Comparison of ENCODE assay signal across 14 cellular contexts in genomic region chr10:75956624-75957023, GRCh38.
DNase-seq lines count a peak whose midpoint lies in the region; ATAC-seq, FAIRE-seq and TF ChIP-seq lines count a peak whose summit lies in the region.
"Had no signal": no experiment of that assay in that cellular context is flagged by ENCODE, and none has a peak within 500 bp of the region (broad histone marks: within the 10 kb centered on the region; RNA-seq: fewer than 3 reads in every experiment).

No MANE protein-coding gene starts in this region.

- H3K4me3 Mint-ChIP-seq in activated CD4-positive, alpha-beta memory T cell treated with anti-CD3 and anti-CD28 coated beads, Interleukin-2, amount 10 ng/mL, durations not matched to agents 7 days and 5 days = no peak overlapping the region

- TF ChIP-seq CTCF in A549 (IDR thresholded peaks at IDR 0.05) (no peak), HCT116 (IDR thresholded peaks at IDR 0.05 in 2 of 3, conservative IDR thresholded peaks at IDR 0.05 in 1 of 3; ENCODE audit: borderline replicate concordance in 1 of 3, insufficient read depth in 1 of 3, low read depth in 2 of 3, low read length in 2 of 3) (no peak), OCI-LY7 (conservative IDR thresholded peaks at IDR 0.05; ENCODE audit: low read length) (no peak), fibroblast of the aortic adventitia (IDR thresholded peaks at IDR 0.05; ENCODE audit: insufficient read depth, low read length) (no peak), foreskin fibroblast (IDR thresholded peaks at IDR 0.05; ENCODE audit: low read depth, low read length) (no peak)

- no peaks in the 10 kb centered on the region for H3K79me2 ChIP-seq in HCT116 (ENCODE audit: insufficient read depth, low read length)
- no peaks in the 10 kb centered on the region for H3K79me2 ChIP-seq in OCI-LY7 (ENCODE audit: insufficient read depth, low read depth, low read length)

- FAIRE-seq in A549 (lab: Jason Lieb, UNC) = no peak

- no peak for TF ChIP-seq EP300 in A549 (IDR thresholded peaks at IDR 0.05)

- intact Hi-C loops in HCT116 (cut with micrococcal nuclease) (no loop called here), OCI-LY7 (cut with micrococcal nuclease; ENCODE audit: unreplicated experiment) (no loop called here)

- ATAC-seq in A549 (peak; percentile 70 to 83; a peak in 4 of 6 replicates), HCT116 (peak; percentile 75)

- CTCF ChIA-PET in A549 (lab: Yijun Ruan, JAX) (interaction anchor here (0.9 kb wide), 1 partner anchor 9 kb away, joined by 3 read pairs; no protein-coding TSS in a partner anchor), HCT116 (lab: Charles Lee) (interaction anchor here (1.7 kb wide), 1 partner anchor 80 kb away, joined by 7 read pairs; no protein-coding TSS in a partner anchor), OCI-LY7 (lab: Charles Lee; ENCODE audit: unreplicated experiment) (no interaction called here)
- CTCF ChIA-PET in activated CD4-positive, alpha-beta memory T cell treated with anti-CD3 and anti-CD28 coated beads, Interleukin-2, amount 10 ng/mL, durations not matched to agents 7 days and 5 days (lab: Charles Lee) = no interaction called here

- H3K27ac Mint-ChIP-seq in activated CD4-positive, alpha-beta memory T cell treated with anti-CD3 and anti-CD28 coated beads, Interleukin-2, amount 10 ng/mL, durations not matched to agents 7 days and 5 days = no peak overlapping the region

- H3K4me1 Mint-ChIP-seq in activated CD4-positive, alpha-beta memory T cell treated with anti-CD3 and anti-CD28 coated beads, Interleukin-2, amount 10 ng/mL, durations not matched to agents 7 days and 5 days = no peaks in the 10 kb centered on the region
- H3K4me1 Mint-ChIP-seq: naive B cell had no signal

- H3K27ac ChIP-seq in A549 = no peak overlapping the region
- no peak overlapping the region for H3K27ac ChIP-seq in HCT116 (ENCODE audit: low read depth, low read length)
- no peak overlapping the region for H3K27ac ChIP-seq in OCI-LY7 (ENCODE audit: low read depth, low read length, poor library complexity, severe bottlenecking)

- H3K27me3 Mint-ChIP-seq in activated CD4-positive, alpha-beta memory T cell treated with anti-CD3 and anti-CD28 coated beads, Interleukin-2, amount 10 ng/mL, durations not matched to agents 7 days and 5 days = no peaks in the 10 kb centered on the region
- H3K27me3 Mint-ChIP-seq: naive B cell had no signal

- POLR2A ChIA-PET in A549 (lab: Yijun Ruan, JAX) (no interaction called here), HCT116 (lab: Charles Lee) (interaction anchor here (1.9 kb wide), 1 partner anchor 555 kb away, joined by 7 read pairs; the partner anchor contains the start of gene ZNF503), OCI-LY7 (lab: Charles Lee) (no interaction called here)
- POLR2A ChIA-PET in activated CD4-positive, alpha-beta memory T cell treated with anti-CD3 and anti-CD28 coated beads, Interleukin-2, amount 10 ng/mL, durations not matched to agents 7 days and 5 days (lab: Charles Lee) = no interaction called here

- no peak for TF ChIP-seq RAD21 in A549 (conservative IDR thresholded peaks at IDR 0.05 in 1 of 2, IDR thresholded peaks at IDR 0.05 in 1 of 2)
- no peak for TF ChIP-seq RAD21 in HCT116 (IDR thresholded peaks at IDR 0.05; ENCODE audit: low read depth)

- no peaks in the 10 kb centered on the region for H3K9me3 Mint-ChIP-seq in activated CD4-positive, alpha-beta memory T cell treated with anti-CD3 and anti-CD28 coated beads, Interleukin-2, amount 10 ng/mL, durations not matched to agents 7 days and 5 days

- H4K20me1 ChIP-seq in HCT116 (ENCODE audit: insufficient read depth) = no peaks in the 10 kb centered on the region
- H4K20me1 ChIP-seq in OCI-LY7 (ENCODE audit: insufficient read depth, low read length) = no peaks in the 10 kb centered on the region

- no peak overlapping the region for H3K9ac ChIP-seq in HCT116 (ENCODE audit: low read length)

- H3K4me2 ChIP-seq in A549 (no peak overlapping the region), HCT116 (ENCODE audit: low read length) (peak overlapping the region; percentile 31; the same call in 1 of the 2 replicates), OCI-LY7 (ENCODE audit: low read length) (no peak overlapping the region)

- no peaks in the 10 kb centered on the region for H3K36me3 ChIP-seq in HCT116 (ENCODE audit: control insufficient read depth in 1 of 2, insufficient read depth in 2 of 2, low read length in 2 of 2)
- H3K36me3 ChIP-seq in OCI-LY7 (ENCODE audit: insufficient read depth, low read length) = no peaks in the 10 kb centered on the region

- no TSS peak for BruUV-seq in HCT116 (replicated peaks; lab: Mats Ljungman, UMichigan)
- BruUV-seq in OCI-LY7 (replicated peaks; lab: Mats Ljungman, UMichigan) = no TSS peak

- DNase-seq in A549 (ENCODE audit: low read depth in 1 of 2, low spot score in 1 of 2) (peak in 1 of 2 experiments; percentile 37), HCT116 (ENCODE audit: low read depth, low spot score) (peak; percentile 4), OCI-LY7 (ENCODE audit: low spot score) (peak; percentile 8), fibroblast of the aortic adventitia (ENCODE audit: low read depth) (peak; percentile 7), foreskin fibroblast (no peak), T-helper 1 cell (no peak)
- DNase-seq in activated CD4-positive, alpha-beta T cell treated with anti-CD3 and anti-CD28 coated beads for 1 hour = no peak
- no peak for DNase-seq in activated CD4-positive, alpha-beta memory T cell treated with anti-CD3 and anti-CD28 coated beads, Interleukin-2, amount 10 ng/mL, durations not matched to agents 7 days and 5 days
- DNase-seq: amniotic stem cell, GDM1, naive B cell, NCI-H1105 treated with DMSO at 0.1 percent for 48 hours, T-helper 9 cell, trophoblast cell had no signal

- no peak overlapping the region for H3K4me3 ChIP-seq in A549
- H3K4me3 ChIP-seq in HCT116 (replicated peaks in 1 of 2; ENCODE audit: low read depth in 1 of 2, low read length in 2 of 2) = no peak overlapping the region
- H3K4me3 ChIP-seq in OCI-LY7 (ENCODE audit: low read depth, low read length, poor library complexity, severe bottlenecking) = no peak overlapping the region
- H3K4me3 ChIP-seq in fibroblast of the aortic adventitia (ENCODE audit: low read depth, low read length) = no peak overlapping the region
- H3K4me3 ChIP-seq in foreskin fibroblast (ENCODE audit: low read depth in 1 of 2, low read length in 2 of 2) = no peak overlapping the region

- H3K27me3 ChIP-seq in HCT116 (ENCODE audit: insufficient read depth, low read length) = no peaks in the 10 kb centered on the region

- RAD21 ChIA-PET in HCT116 (lab: Charles Lee; ENCODE audit: low non-redundant PET in 1 of 2, low total read pairs in 2 of 2, uncharacterized antibody in 2 of 2, unreplicated experiment in 2 of 2) = no interaction called here

- TF ChIP-seq POLR2A in A549 (IDR thresholded peaks at IDR 0.05; ENCODE audit: low read length) = no peak
- no peak for TF ChIP-seq POLR2A in HCT116 (IDR thresholded peaks at IDR 0.05; ENCODE audit: borderline replicate concordance, extremely low read depth, insufficient read depth, insufficient read length)

- H3K9me2 ChIP-seq in HCT116 (ENCODE audit: insufficient read depth) (no peaks in the 10 kb centered on the region), OCI-LY7 (ENCODE audit: insufficient read depth, low read length) (no peaks in the 10 kb centered on the region)

- no peaks in the 10 kb centered on the region for H3K36me3 Mint-ChIP-seq in activated CD4-positive, alpha-beta memory T cell treated with anti-CD3 and anti-CD28 coated beads, Interleukin-2, amount 10 ng/mL, durations not matched to agents 7 days and 5 days (ENCODE audit: low read depth)
- H3K36me3 Mint-ChIP-seq: naive B cell had no signal

- 34% methylated on average over 2 of the region's 2 CpGs for WGBS in A549 (ENCODE audit: missing lambda C conversion rate)

- no peaks in the 10 kb centered on the region for H3K4me1 ChIP-seq in A549
- peaks cover 5 to 15% of the 10 kb centered on the region in 2 experiments for H3K4me1 ChIP-seq in HCT116 (ENCODE audit: control insufficient read depth in 1 of 2, insufficient read depth in 2 of 2, low read length in 2 of 2)
- no peaks in the 10 kb centered on the region for H3K4me1 ChIP-seq in OCI-LY7 (ENCODE audit: insufficient read depth, low read length, poor library complexity, severe bottlenecking)

- no peaks in the 10 kb centered on the region for H3K9me3 ChIP-seq in A549
- no peaks in the 10 kb centered on the region for H3K9me3 ChIP-seq in HCT116 (ENCODE audit: control insufficient read depth in 1 of 2, insufficient read depth in 1 of 2, low read depth in 1 of 2, low read length in 2 of 2)
- no peaks in the 10 kb centered on the region for H3K9me3 ChIP-seq in OCI-LY7 (ENCODE audit: low read length)

- H2AFZ ChIP-seq in HCT116 (ENCODE audit: low read depth, low read length, poor library complexity, severe bottlenecking) (no peak overlapping the region), OCI-LY7 (ENCODE audit: low read length) (peak overlapping the region; percentile 85)

TF ChIP-seq in A549, 52 proteins besides CTCF, POLR2A, EP300 and RAD21 (continues in another document):
- TF ChIP-seq EHF (CRISPR knock-in tag; IDR thresholded peaks at IDR 0.05) (no peak), USF2 (IDR thresholded peaks at IDR 0.05) (0 out of 2 replicates have a peak, but pooled peaks have one; percentile 21)

TF ChIP-seq in HCT116, 20 proteins besides CTCF, POLR2A, EP300 and RAD21 (continues in another document):
- TF ChIP-seq JUND (IDR thresholded peaks at IDR 0.05) = no peak
- no peak for TF ChIP-seq EZH2 (IDR thresholded peaks at IDR 0.05)
- TF ChIP-seq FOSL1 (IDR thresholded peaks at IDR 0.05; ENCODE audit: low read depth) = no peak
- no peak for TF ChIP-seq ZBTB33 (IDR thresholded peaks at IDR 0.05; ENCODE audit: extremely low read depth, insufficient replicate concordance, low read length)
- TF ChIP-seq ATF3 (IDR thresholded peaks at IDR 0.05) = no peak
- TF ChIP-seq CBX3 (IDR thresholded peaks at IDR 0.05; ENCODE audit: low read depth) = no peak
- no peak for TF ChIP-seq POLR2AphosphoS5 (IDR thresholded peaks at IDR 0.05; ENCODE audit: low read depth, low read length)

Comparison
In these comparisons a context has a peak if more than half of its experiments do, and no peak if none do; other contexts are left out.
1. DNase-seq: peak in HCT116 (single experiment), OCI-LY7 (single experiment) and fibroblast of the aortic adventitia (single experiment); none in activated CD4-positive, alpha-beta T cell treated with anti-CD3 and anti-CD28 coated beads for 1 hour (single experiment), activated CD4-positive, alpha-beta memory T cell treated with anti-CD3 and anti-CD28 coated beads, Interleukin-2, amount 10 ng/mL, durations not matched to agents 7 days and 5 days (single experiment), foreskin fibroblast (0 of 2) and T-helper 1 cell (0 of 5).
2. CTCF ChIA-PET loops: an anchor here in A549 (0.9 kb wide) and HCT116 (1.7 kb wide); none called in OCI-LY7 and activated CD4-positive, alpha-beta memory T cell treated with anti-CD3 and anti-CD28 coated beads, Interleukin-2, amount 10 ng/mL, durations not matched to agents 7 days and 5 days.